Comparison of ENCODE assay signal across 8 cellular contexts in genomic region chr3:154758109-154758868, GRCh38.
A peak's percentile ranks its signal among the peaks of the same experiment; 100 is the strongest.
DNase-seq lines count a peak whose midpoint lies in the region; ATAC-seq and TF ChIP-seq lines count a peak whose summit lies in the region.

No MANE protein-coding gene starts in this region.

- H3K4me3 ChIP-seq in heart right ventricle (no peak overlapping the region), OCI-LY1 (ENCODE audit: low read depth, low read length, poor library complexity, severe bottlenecking) (no peak overlapping the region), fibroblast of lung (replicated peaks in 1 of 4; ENCODE audit: control extremely low read depth in 1 of 4, insufficient read depth in 1 of 4, low read depth in 3 of 4, low read length in 4 of 4) (no peak overlapping the region), testis (no peak overlapping the region)

- H3K9ac ChIP-seq in OCI-LY1 (ENCODE audit: low read length) = no peak overlapping the region
- no peak overlapping the region for H3K9ac ChIP-seq in fibroblast of lung (ENCODE audit: insufficient read depth, low read length)

- no peaks in the 10 kb centered on the region for H3K4me1 ChIP-seq in heart right ventricle
- peaks cover 5% of the 10 kb centered on the region for H3K4me1 ChIP-seq in OCI-LY1 (ENCODE audit: insufficient read depth, low read length, severe bottlenecking)
- H3K4me1 ChIP-seq in fibroblast of lung (ENCODE audit: control insufficient read depth, extremely low read depth, insufficient read depth, low read length) = no peaks in the 10 kb centered on the region
- H3K4me1 ChIP-seq in testis = no peaks in the 10 kb centered on the region

- H3K4me2 ChIP-seq in OCI-LY1 (ENCODE audit: low read length) (no peak overlapping the region), fibroblast of lung (ENCODE audit: extremely low read depth, insufficient read depth, low read length) (peak overlapping the region; percentile 33)

- H4K20me1 ChIP-seq in OCI-LY1 (ENCODE audit: insufficient read depth, low read length) (no peaks in the 10 kb centered on the region), fibroblast of lung (ENCODE audit: control insufficient read depth, extremely low read depth, insufficient read depth, low read length) (no peaks in the 10 kb centered on the region)

- H3K79me2 ChIP-seq in OCI-LY1 (ENCODE audit: insufficient read depth, low read length) (no peaks in the 10 kb centered on the region), fibroblast of lung (ENCODE audit: control insufficient read depth, insufficient read depth, low read length) (no peaks in the 10 kb centered on the region)

- H3K9me2 ChIP-seq in OCI-LY1 (ENCODE audit: low read depth, low read length) = no peaks in the 10 kb centered on the region

- H2AFZ ChIP-seq in OCI-LY1 (ENCODE audit: low read length) = no peak overlapping the region
- H2AFZ ChIP-seq in fibroblast of lung (ENCODE audit: low read length) = no peak overlapping the region

- H3K36me3 ChIP-seq in heart right ventricle (no peaks in the 10 kb centered on the region), OCI-LY1 (ENCODE audit: insufficient read depth, low read length) (no peaks in the 10 kb centered on the region), fibroblast of lung (ENCODE audit: control insufficient read depth, insufficient read depth, low read length) (no peaks in the 10 kb centered on the region), testis (ENCODE audit: low read depth, missing control alignments) (no peaks in the 10 kb centered on the region)

- peak in 8 of 9 donors; percentile 31 to 71 (median 58) for TF ChIP-seq CTCF in heart right ventricle (IDR thresholded peaks at IDR 0.05)
- peak; percentile 87 for TF ChIP-seq CTCF in OCI-LY1 (IDR thresholded peaks at IDR 0.05; ENCODE audit: low read length)
- peak; percentile 14 to 40 for TF ChIP-seq CTCF in fibroblast of lung (conservative IDR thresholded peaks at IDR 0.05 in 1 of 2, IDR thresholded peaks at IDR 0.05 in 1 of 2; ENCODE audit: low read depth in 1 of 2, low read length in 2 of 2)
- peak; percentile 10 to 38 (median 16) for TF ChIP-seq CTCF in testis (IDR thresholded peaks at IDR 0.05)

- H3K27me3 ChIP-seq in heart right ventricle = no peaks in the 10 kb centered on the region
- H3K27me3 ChIP-seq in OCI-LY1 (ENCODE audit: insufficient read depth, low read length) = no peaks in the 10 kb centered on the region
- H3K27me3 ChIP-seq in fibroblast of lung (ENCODE audit: control insufficient read depth, insufficient read depth, low read length) = no peaks in the 10 kb centered on the region
- H3K27me3 ChIP-seq in testis = no peaks in the 10 kb centered on the region

- ATAC-seq in heart right ventricle (no peak), Right ventricle myocardium inferior (no peak), GM18517 (IDR thresholded peaks at IDR 0.05; ENCODE audit: unreplicated experiment) (no peak)

- TF ChIP-seq POLR2A in testis (IDR thresholded peaks at IDR 0.05) = no peak

- DNase-seq in heart right ventricle = no peak
- no peak for DNase-seq in Right ventricle myocardium inferior (ENCODE audit: missing footprints)
- peak; percentile 21 to 82 for DNase-seq in fibroblast of lung (ENCODE audit: low read depth in 2 of 2)
- DNase-seq in testis = no peak
- DNase-seq in activated CD4-positive, alpha-beta T cell treated with anti-CD3 and anti-CD28 coated beads for 48 hours = no peak
- no peak for DNase-seq in activated gamma-delta T cell treated with Interleukin-2 at 50 U/mL for 16 hours

- H3F3A ChIP-seq in OCI-LY1 (ENCODE audit: insufficient read depth, low read length) = no peaks in the 10 kb centered on the region

- 32 to 38% methylated on average over 5 of the region's 5 CpGs for WGBS in heart right ventricle, 2 donors
- 15% methylated on average over 5 of the region's 5 CpGs for WGBS in testis, 2 donors

- intact Hi-C loops in heart right ventricle (cut with DNase I) = loop anchor here in 8 of 10 donors (1.0 to 10.0 kb wide), 5 partner anchors 564 to 944 kb away; no protein-coding TSS in a partner anchor
- intact Hi-C loops in Right ventricle myocardium inferior (cut with DNase I) = loop anchor here (2.0 to 10.0 kb wide), 2 partner anchors 565 to 947 kb away; no protein-coding TSS in a partner anchor
- intact Hi-C loops in testis (cut with DNase I; ENCODE audit: low total_unique reads) = no loop called here

- peaks cover 0 to 7% (median 0%) of the 10 kb centered on the region in 11 donors for H3K9me3 ChIP-seq in heart right ventricle
- H3K9me3 ChIP-seq in OCI-LY1 (ENCODE audit: low read length) = no peaks in the 10 kb centered on the region
- no peaks in the 10 kb centered on the region for H3K9me3 ChIP-seq in fibroblast of lung (ENCODE audit: control insufficient read depth, insufficient read depth, low read depth, low read length)
- H3K9me3 ChIP-seq in testis = no peaks in the 10 kb centered on the region

- no peak overlapping the region for H3K27ac ChIP-seq in heart right ventricle
- H3K27ac ChIP-seq in OCI-LY1 (ENCODE audit: low read depth, low read length, poor library complexity, severe bottlenecking) = no peak overlapping the region
- H3K27ac ChIP-seq in fibroblast of lung (ENCODE audit: insufficient read depth, low read length) = no peak overlapping the region
- H3K27ac ChIP-seq in testis = no peak overlapping the region

Comparison
In these comparisons a context has a peak if more than half of its experiments do, and no peak if none do; other contexts are left out.
1. DNase-seq: peak in fibroblast of lung (2 of 2); none in heart right ventricle (0 of 2), Right ventricle myocardium inferior (single experiment), testis (single experiment), activated CD4-positive, alpha-beta T cell treated with anti-CD3 and anti-CD28 coated beads for 48 hours (single experiment) and activated gamma-delta T cell treated with Interleukin-2 at 50 U/mL for 16 hours (single experiment).
2. CTCF ChIP-seq: peak in every context shown above with its lines; median percentile 87 in OCI-LY1; 58 in heart right ventricle; 27 in fibroblast of lung; 16 in testis.